ENCODE assay signal across 13 cellular contexts in genomic region chr10:112956631-112957350, GRCh38. TPM values are rescaled to one million over a fixed set of nuclear protein-coding genes. Genes with fewer than 3 reads are reported as not detected.
A peak's percentile ranks its signal among the peaks of the same experiment; 100 is the strongest.
DNase-seq lines count a peak whose midpoint lies in the region; ATAC-seq, FAIRE-seq and TF ChIP-seq lines count a peak whose summit lies in the region.
"Had no signal": no experiment of that assay in that cellular context is flagged by ENCODE, and none has a peak within 500 bp of the region (broad histone marks: within the 10 kb centered on the region; RNA-seq: fewer than 3 reads in every experiment).

No MANE protein-coding gene starts in this region.

- H3K4me2 ChIP-seq in HCT116 (ENCODE audit: low read length) = peak overlapping the region; percentile 83

- no peak for DNase-seq in HCT116 (ENCODE audit: low read depth, low spot score)
- no peak for DNase-seq in Peyer's patch
- no peak for DNase-seq in urothelium cell line (ENCODE audit: low spot score)
- DNase-seq in ACHN = no peak
- DNase-seq: activated CD4-positive, alpha-beta T cell treated with anti-CD3 and anti-CD28 coated beads, Interleukin-2, amount 10 ng/mL, durations not matched to agents 24 days and 14 days; activated naive CD8-positive, alpha-beta T cell treated with anti-CD3 and anti-CD28 coated beads, Interleukin-2, amount 10 ng/mL, durations not matched to agents 7 days and 5 days; left cardiac atrium; NCI-H187 treated with DMSO at 0.1 percent for 48 hours; RPMI8226 had no signal

- TF ChIP-seq POLR2A in HCT116 (IDR thresholded peaks at IDR 0.05; ENCODE audit: borderline replicate concordance, extremely low read depth, insufficient read depth, insufficient read length) (no peak), Peyer's patch (IDR thresholded peaks at IDR 0.05) (no peak)

- H3K4me1 ChIP-seq in HCT116 (ENCODE audit: control insufficient read depth in 1 of 2, insufficient read depth in 2 of 2, low read length in 2 of 2) = peaks cover 83 to 89% of the 10 kb centered on the region in 2 experiments
- peaks cover 0 to 42% (median 7%) of the 10 kb centered on the region in 4 donors for H3K4me1 ChIP-seq in Peyer's patch
- peaks cover 55% of the 10 kb centered on the region for H3K4me1 ChIP-seq in iPS-15b (ENCODE audit: control insufficient read depth, insufficient read depth, low read length)
- H3K4me1 ChIP-seq in skeletal muscle tissue (ENCODE audit: control insufficient read depth in 3 of 3, insufficient read depth in 3 of 3, low read length in 3 of 3) = peaks cover 16 to 35% (median 26%) of the 10 kb centered on the region in 3 donors

- H3K9ac ChIP-seq in HCT116 (ENCODE audit: low read length) = peak overlapping the region; percentile 92
- H3K9ac ChIP-seq in iPS-15b (ENCODE audit: low read depth, low read length) = peak overlapping the region; percentile 28
- peak overlapping the region in 2 of 3 donors; percentile 15 to 25 for H3K9ac ChIP-seq in skeletal muscle tissue (ENCODE audit: low read depth in 1 of 3, low read length in 3 of 3)

- TF ChIP-seq CTCF in HCT116 (IDR thresholded peaks at IDR 0.05 in 2 of 3, conservative IDR thresholded peaks at IDR 0.05 in 1 of 3; ENCODE audit: borderline replicate concordance in 1 of 3, insufficient read depth in 1 of 3, low read depth in 2 of 3, low read length in 2 of 3) = no peak
- TF ChIP-seq CTCF in Peyer's patch (IDR thresholded peaks at IDR 0.05) = no peak

- no peak overlapping the region for H2AFZ ChIP-seq in HCT116 (ENCODE audit: low read depth, low read length, poor library complexity, severe bottlenecking)

- no peak for TF ChIP-seq RAD21 in HCT116 (IDR thresholded peaks at IDR 0.05; ENCODE audit: low read depth)

- H3K27ac ChIP-seq in HCT116 (ENCODE audit: low read depth, low read length) (peak overlapping the region; percentile 100), Peyer's patch (peak overlapping the region; percentile 25 to 89 (median 36)), skeletal muscle tissue (ENCODE audit: low read depth, low read length) (peak overlapping the region; percentile 2)

- H3K4me3 ChIP-seq in HCT116 (replicated peaks in 1 of 2; ENCODE audit: low read depth in 1 of 2, low read length in 2 of 2) (peak overlapping the region; percentile 8 to 73), Peyer's patch (peak overlapping the region in 1 of 4 donors; percentile 75), iPS-15b (ENCODE audit: low read depth, low read length) (peak overlapping the region; percentile 45), skeletal muscle tissue (ENCODE audit: low read length in 3 of 3) (no peak overlapping the region)

- intact Hi-C loops in HCT116 (cut with micrococcal nuclease) = loop anchor here (1.0 to 10.0 kb wide), 2 partner anchors 420 to 572 kb away; no protein-coding TSS in a partner anchor

- RAD21 ChIA-PET in HCT116 (lab: Charles Lee; ENCODE audit: low non-redundant PET in 1 of 2, low total read pairs in 2 of 2, uncharacterized antibody in 2 of 2, unreplicated experiment in 2 of 2) = interaction anchor here in 1 of 2 experiments (0.7 kb wide), 1 partner anchor 117 kb away, joined by 4 read pairs; no protein-coding TSS in a partner anchor

- H3K9me3 ChIP-seq in HCT116 (ENCODE audit: control insufficient read depth in 1 of 2, insufficient read depth in 1 of 2, low read depth in 1 of 2, low read length in 2 of 2) (no peaks in the 10 kb centered on the region), Peyer's patch (no peaks in the 10 kb centered on the region), iPS-15b (ENCODE audit: control insufficient read depth, insufficient read depth, low read length) (no peaks in the 10 kb centered on the region), skeletal muscle tissue (ENCODE audit: control insufficient read depth in 3 of 3, low read length in 3 of 3) (no peaks in the 10 kb centered on the region)

- no peaks in the 10 kb centered on the region for H4K20me1 ChIP-seq in HCT116 (ENCODE audit: insufficient read depth)

- H3K9me2 ChIP-seq in HCT116 (ENCODE audit: insufficient read depth) = no peaks in the 10 kb centered on the region

- H3K36me3 ChIP-seq in HCT116 (ENCODE audit: control insufficient read depth in 1 of 2, insufficient read depth in 2 of 2, low read length in 2 of 2) (peaks cover 20 to 55% of the 10 kb centered on the region in 2 experiments), Peyer's patch (peaks cover 0 to 6% (median 0%) of the 10 kb centered on the region in 3 donors), iPS-15b (ENCODE audit: control insufficient read depth, insufficient read depth, low read length) (peaks cover 2% of the 10 kb centered on the region), skeletal muscle tissue (ENCODE audit: control insufficient read depth in 3 of 3, insufficient read depth in 3 of 3, low read length in 3 of 3) (no peaks in the 10 kb centered on the region)

- H3K27me3 ChIP-seq in HCT116 (ENCODE audit: insufficient read depth, low read length) = no peaks in the 10 kb centered on the region
- H3K27me3 ChIP-seq in Peyer's patch = no peaks in the 10 kb centered on the region
- no peaks in the 10 kb centered on the region for H3K27me3 ChIP-seq in iPS-15b (ENCODE audit: control insufficient read depth, insufficient read depth, low read length)
- H3K27me3 ChIP-seq in skeletal muscle tissue (ENCODE audit: control insufficient read depth in 3 of 3, insufficient read depth in 3 of 3, low read length in 3 of 3) = no peaks in the 10 kb centered on the region

- in situ Hi-C loops in ACHN (cut with HindIII; ENCODE audit: low pct_ligation_motif_present, low pct_unique_long_range_greater_than_20kb, low sequenced_read_pairs) = no loop called here

- POLR2A ChIA-PET in HCT116 (lab: Charles Lee) = no interaction called here

- TSS peak; percentile 0 for BruUV-seq in HCT116 (replicated peaks; lab: Mats Ljungman, UMichigan)

- ATAC-seq in HCT116 (no peak), HG03196 (IDR thresholded peaks at IDR 0.05; ENCODE audit: unreplicated experiment) (no peak), HG03039 (IDR thresholded peaks at IDR 0.05; ENCODE audit: unreplicated experiment) (no peak)

- H3K79me2 ChIP-seq in HCT116 (ENCODE audit: insufficient read depth, low read length) = peaks cover 100% of the 10 kb centered on the region

- no peak for FAIRE-seq in urothelium cell line (lab: Jason Lieb, UNC)

- CTCF ChIA-PET in HCT116 (lab: Charles Lee) = no interaction called here

TF ChIP-seq in HCT116, 20 proteins besides CTCF, POLR2A, EP300 and RAD21:
- TF ChIP-seq YY1 (IDR thresholded peaks at IDR 0.05; ENCODE audit: extremely low read depth, insufficient replicate concordance, low read depth, low read length) = no peak
- TF ChIP-seq, protein P1, sequence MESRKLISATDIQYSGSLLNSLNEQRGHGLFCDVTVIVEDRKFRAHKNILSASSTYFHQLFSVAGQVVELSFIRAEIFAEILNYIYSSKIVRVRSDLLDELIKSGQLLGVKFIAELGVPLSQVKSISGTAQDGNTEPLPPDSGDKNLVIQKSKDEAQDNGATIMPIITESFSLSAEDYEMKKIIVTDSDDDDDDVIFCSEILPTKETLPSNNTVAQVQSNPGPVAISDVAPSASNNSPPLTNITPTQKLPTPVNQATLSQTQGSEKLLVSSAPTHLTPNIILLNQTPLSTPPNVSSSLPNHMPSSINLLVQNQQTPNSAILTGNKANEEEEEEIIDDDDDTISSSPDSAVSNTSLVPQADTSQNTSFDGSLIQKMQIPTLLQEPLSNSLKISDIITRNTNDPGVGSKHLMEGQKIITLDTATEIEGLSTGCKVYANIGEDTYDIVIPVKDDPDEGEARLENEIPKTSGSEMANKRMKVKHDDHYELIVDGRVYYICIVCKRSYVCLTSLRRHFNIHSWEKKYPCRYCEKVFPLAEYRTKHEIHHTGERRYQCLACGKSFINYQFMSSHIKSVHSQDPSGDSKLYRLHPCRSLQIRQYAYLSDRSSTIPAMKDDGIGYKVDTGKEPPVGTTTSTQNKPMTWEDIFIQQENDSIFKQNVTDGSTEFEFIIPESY (IDR thresholded peaks at IDR 0.05; ENCODE audit: extremely low read depth, insufficient replicate concordance, low read length) = no peak
- TF ChIP-seq CEBPB (IDR thresholded peaks at IDR 0.05; ENCODE audit: low read depth) = no peak
- TF ChIP-seq MAX (IDR thresholded peaks at IDR 0.05) = no peak
- no peak for TF ChIP-seq POLR2AphosphoS5 (IDR thresholded peaks at IDR 0.05; ENCODE audit: low read depth, low read length)
- no peak for TF ChIP-seq ATF3 (IDR thresholded peaks at IDR 0.05)
- TF ChIP-seq EZH2phosphoT487 (IDR thresholded peaks at IDR 0.05; ENCODE audit: borderline replicate concordance) = no peak
- no peak for TF ChIP-seq ZFX (IDR thresholded peaks at IDR 0.05)
- no peak for TF ChIP-seq EGR1 (IDR thresholded peaks at IDR 0.05; ENCODE audit: low read depth)
- no peak for TF ChIP-seq ZNF274 (IDR thresholded peaks at IDR 0.05; ENCODE audit: low read depth, low read length)
- no peak for TF ChIP-seq FOSL1 (IDR thresholded peaks at IDR 0.05; ENCODE audit: low read depth)
- no peak for TF ChIP-seq SP1 (IDR thresholded peaks at IDR 0.05; ENCODE audit: low read depth)
- TF ChIP-seq TCF7L2 (IDR thresholded peaks at IDR 0.05; ENCODE audit: borderline replicate concordance, extremely low read depth, insufficient read depth, insufficient read length) = no peak

RNA-seq across cellular contexts. Expression of gene TCF7L2, which starts 6.7 kb away (rescaled TPM):
- 164 TPM for total RNA-seq in HCT116 (2021; ENCODE audit: unreplicated experiment)
- 120 and 126 TPM in 2 replicates for polyA plus RNA-seq in HCT116 (2012)
- 100 to 1,000 TPM in 1 of 4 donors, 10 to 100 TPM in 3; 72.3 to 148 (median 93.0) TPM for total RNA-seq in Peyer's patch
- 33.9 TPM for total RNA-seq in skeletal muscle tissue

Comparison
In these comparisons a context has a peak if more than half of its experiments do, and no peak if none do; other contexts are left out.
1. H3K27ac ChIP-seq: peak in every context shown above with its lines; median percentile 100 in HCT116; 36 in Peyer's patch; 2 in skeletal muscle tissue.
2. H3K4me3 ChIP-seq: peak in HCT116 (2 of 2) and iPS-15b (single experiment); none in skeletal muscle tissue (0 of 3).
3. H3K9ac ChIP-seq: peak in every context shown above with its lines; median percentile 92 in HCT116; 28 in iPS-15b; 20 in skeletal muscle tissue.